ENCODE assay signal across 8 cellular contexts in the genomic region with DNA sequence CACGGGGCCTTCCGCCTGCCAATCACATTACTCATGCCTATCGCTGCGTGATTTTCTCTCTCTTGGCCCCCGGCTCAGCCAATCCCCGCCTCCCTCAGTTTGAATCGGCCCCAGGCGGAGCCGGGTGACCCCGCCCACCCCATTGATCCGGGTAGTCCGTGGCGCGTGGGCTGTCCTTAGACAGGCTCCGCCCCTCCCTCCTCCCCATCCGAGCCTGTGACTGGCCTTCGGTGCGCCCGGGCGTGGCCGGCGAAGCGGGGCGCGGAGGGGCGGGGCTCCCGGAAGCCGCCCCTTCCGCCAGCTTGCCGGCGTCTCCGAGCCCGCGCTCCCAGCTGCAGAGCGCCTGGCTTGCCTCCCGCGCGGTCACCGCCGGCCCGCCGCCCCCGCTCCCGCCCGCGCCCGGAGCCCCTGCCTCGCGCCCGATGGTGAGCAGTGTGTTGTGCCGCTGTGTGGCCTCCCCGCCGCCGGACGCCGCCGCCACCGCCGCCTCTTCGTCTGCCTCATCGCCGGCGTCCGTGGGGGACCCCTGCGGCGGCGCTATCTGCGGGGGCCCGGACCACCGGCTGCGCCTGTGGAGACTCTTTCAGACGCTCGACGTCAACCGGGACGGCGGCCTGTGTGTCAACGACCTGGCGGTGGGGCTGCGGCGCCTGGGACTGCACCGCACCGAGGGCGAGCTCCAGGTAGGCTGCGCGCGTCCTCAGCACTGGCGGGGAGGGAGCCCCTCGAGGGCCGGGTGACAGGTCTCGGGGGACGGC.
A peak's percentile ranks its signal among the peaks of the same experiment; 100 is the strongest.
DNase-seq lines count a peak whose midpoint lies in the region; ATAC-seq lines count a peak whose summit lies in the region.

Gene SLC25A25 (plus strand): TSS at position 335 of the 758 bp plus-strand sequence. CDS start 88 bp downstream, at position 423.

- DNase-seq in AG08395 (ENCODE audit: low spot score): peak; percentile 99
- DNase-seq in NCI-H345 treated with DMSO at 0.1 percent for 48 hours (lab: John Stamatoyannopoulos, UW; ENCODE audit: unreplicated experiment): peak; percentile 98
- DNase-seq in activated CD4-positive, CD25-positive, alpha-beta regulatory T cell (lab: John Stamatoyannopoulos, UW): peak; percentile 99 to 100 (median 100)
- DNase-seq in central memory CD4-positive, alpha-beta T cell: peak; percentile 100
- DNase-seq in iris pigment epithelial cell (ENCODE audit: low read depth): peak; percentile 99
- peak; percentile 100 for DNase-seq in stimulated activated CD4-positive, alpha-beta T cell treated with anti-CD3 and anti-CD28 coated beads, Interleukin-12 subunit alpha, Interleukin-12 subunit beta, amount 100 ng/mL, for 4 hours

- ATAC-seq in GM19023 (IDR thresholded peaks at IDR 0.05; ENCODE audit: unreplicated experiment): peak; percentile 76
- peak; percentile 84 for ATAC-seq in HG03280 (IDR thresholded peaks at IDR 0.05; ENCODE audit: unreplicated experiment)

Comparison
In these comparisons a context has a peak if more than half of its experiments do, and no peak if none do; other contexts are left out.
1. Peak in every context shown above with its lines: DNase-seq and ATAC-seq.